Comparison of ENCODE assay signal across 1 cellular context in genomic region chr15:31338879-31339557, GRCh38.
TF ChIP-seq lines count a peak whose summit lies in the region.

No MANE protein-coding gene starts in this region.

TF ChIP-seq in HepG2, 621 proteins besides CTCF, POLR2A, EP300 and RAD21 (continued from another document):
- TF ChIP-seq ZNF687 (CRISPR knock-in tag; IDR thresholded peaks at IDR 0.05) (peak; percentile 23; the same call in 1 of the 2 replicates), ZNF263 (CRISPR knock-in tag; IDR thresholded peaks at IDR 0.05) (0 out of 2 replicates have a peak, but pooled peaks have one; percentile 34)
